ENCODE assay signal across 10 cellular contexts in genomic region chr19:16327501-16327900, GRCh38. TPM values are rescaled to one million over a fixed set of nuclear protein-coding genes. Genes with fewer than 3 reads are reported as not detected.
DNase-seq lines count a peak whose midpoint lies in the region; ATAC-seq and TF ChIP-seq lines count a peak whose summit lies in the region.
"Had no signal": no experiment of that assay in that cellular context is flagged by ENCODE, and none has a peak within 500 bp of the region (broad histone marks: within the 10 kb centered on the region; RNA-seq: fewer than 3 reads in every experiment).

No MANE protein-coding gene starts in this region.

- DNase-seq in right atrium auricular region (ENCODE audit: low spot score) (no peak), left cardiac atrium (no peak), upper lobe of right lung (no peak), GM20000 (ENCODE audit: low spot score) (no peak)
- DNase-seq: foreskin keratinocyte had no signal

- H3K27me3 ChIP-seq in right atrium auricular region (no peaks in the 10 kb centered on the region), muscle layer of colon (ENCODE audit: control insufficient read depth in 1 of 2, insufficient read depth in 2 of 2, low read length in 2 of 2) (no peaks in the 10 kb centered on the region), upper lobe of right lung (no peaks in the 10 kb centered on the region)
- H3K27me3 ChIP-seq: pancreas had no signal

- H3K4me1 ChIP-seq in right atrium auricular region (peaks cover 0 to 48% of the 10 kb centered on the region in 2 donors), muscle layer of colon (ENCODE audit: insufficient read depth, low read length) (peaks cover 29% of the 10 kb centered on the region), upper lobe of right lung (peaks cover 23% of the 10 kb centered on the region)
- H3K4me1 ChIP-seq: foreskin keratinocyte, pancreas had no signal

- intact Hi-C loops in left cardiac atrium (cut with DNase I): loop anchor here (5.0 kb wide), 2 partner anchors 55 to 80 kb away; no protein-coding TSS in a partner anchor
- intact Hi-C loops in upper lobe of right lung (cut with DNase I): no loop called here

- TF ChIP-seq CTCF in right atrium auricular region (IDR thresholded peaks at IDR 0.05) (no peak), upper lobe of right lung (IDR thresholded peaks at IDR 0.05) (no peak), GM20000 (IDR thresholded peaks at IDR 0.05; ENCODE audit: extremely low read depth, missing control alignments) (no peak)

- WGBS in adipose tissue, 3 donors: 23 to 64% (median 23%) methylated on average over 6 of the region's 6 CpGs

- ATAC-seq in left cardiac atrium: no peak
- no peak for ATAC-seq in upper lobe of right lung
- no peak for ATAC-seq in GM18909 (IDR thresholded peaks at IDR 0.05; ENCODE audit: poor library complexity, unreplicated experiment)
- no peak for ATAC-seq in GM18519 (IDR thresholded peaks at IDR 0.05; ENCODE audit: low FRiP score, unreplicated experiment)
- ATAC-seq: foreskin keratinocyte had no signal

- peak overlapping the region; percentile 91 to 93 for H3K27ac ChIP-seq in right atrium auricular region
- H3K27ac ChIP-seq in adipose tissue (ENCODE audit: low read depth, low read length): peak overlapping the region; percentile 86
- peak overlapping the region; percentile 66 for H3K27ac ChIP-seq in muscle layer of colon (ENCODE audit: low read depth, low read length)
- peak overlapping the region; percentile 96 for H3K27ac ChIP-seq in upper lobe of right lung
- H3K27ac ChIP-seq: foreskin keratinocyte had no signal

- H3K9me3 ChIP-seq in right atrium auricular region (no peaks in the 10 kb centered on the region), muscle layer of colon (ENCODE audit: low read length) (no peaks in the 10 kb centered on the region), upper lobe of right lung (no peaks in the 10 kb centered on the region)
- H3K9me3 ChIP-seq: pancreas had no signal

- H3K4me3 ChIP-seq in right atrium auricular region (peak overlapping the region; percentile 78 to 89), muscle layer of colon (ENCODE audit: low read depth in 1 of 2, low read length in 2 of 2) (peak overlapping the region in 1 of 2 donors; percentile 83), upper lobe of right lung (peak overlapping the region; percentile 71)

- H3K36me3 ChIP-seq in right atrium auricular region (peaks cover 33% of the 10 kb centered on the region), muscle layer of colon (ENCODE audit: insufficient read depth, low read length) (peaks cover 31% of the 10 kb centered on the region), upper lobe of right lung (peaks cover 15% of the 10 kb centered on the region)
- H3K36me3 ChIP-seq: pancreas had no signal

- H3K9ac ChIP-seq in muscle layer of colon (ENCODE audit: low read length): peak overlapping the region; percentile 21

RNA-seq across cellular contexts. Expression of gene KLF2, which starts 2.9 kb away (rescaled TPM):
- 10 to 100 TPM; 40.9 to 82.3 TPM for total RNA-seq in right atrium auricular region
- total RNA-seq in left cardiac atrium: 10 to 100 TPM; 66.4 to 77.5 TPM
- 100 to 1,000 TPM in 1 of 3 donors, 10 to 100 TPM in 2; 16.4 to 136 (median 54.7) TPM for polyA plus RNA-seq in adipose tissue
- 198 TPM for total RNA-seq in upper lobe of right lung
